Comparison of ENCODE assay signal across 20 cellular contexts in the genomic region with DNA sequence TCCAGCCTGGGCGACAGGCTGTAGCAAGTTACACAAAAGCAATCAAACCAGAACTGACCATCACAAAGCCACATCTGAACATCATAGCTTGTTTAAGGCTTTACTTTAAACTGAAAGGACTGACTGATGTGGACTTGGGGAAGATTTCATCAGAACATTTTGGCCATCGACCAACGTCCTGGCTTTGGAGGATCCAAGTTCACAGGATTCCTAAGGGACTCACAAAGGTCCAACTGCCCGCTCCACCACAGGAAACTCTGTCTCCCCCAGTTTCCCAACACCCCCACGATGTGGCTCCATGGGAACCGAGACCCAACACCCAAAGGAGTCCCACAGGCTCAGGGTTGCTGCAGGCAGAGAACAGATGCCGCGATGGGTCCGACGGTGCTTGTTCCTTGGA. TPM values are rescaled to one million over a fixed set of nuclear protein-coding genes. Genes with fewer than 3 reads are reported as not detected.
A peak's percentile ranks its signal among the peaks of the same experiment; 100 is the strongest.
DNase-seq lines count a peak whose midpoint lies in the region; ATAC-seq and TF ChIP-seq lines count a peak whose summit lies in the region.
"Had no signal": no experiment of that assay in that cellular context is flagged by ENCODE, and none has a peak within 500 bp of the region (broad histone marks: within the 10 kb centered on the region; RNA-seq: fewer than 3 reads in every experiment).

No MANE protein-coding gene starts in this region.

- TF ChIP-seq EP300 in stomach (IDR thresholded peaks at IDR 0.05), result no peak

- no peak overlapping the region for H2BK120ac ChIP-seq in trophoblast cell (ENCODE audit: insufficient read depth, low read length, poor library complexity)

- H3K36me3 Mint-ChIP-seq in chondrocyte (ENCODE audit: low read depth), result peaks cover 19% of the 10 kb centered on the region

- H2AFZ ChIP-seq in trophoblast cell (ENCODE audit: insufficient read depth, low read length, poor library complexity), result no peak overlapping the region

- WGBS in trophoblast cell (ENCODE audit: extremely low coverage, insufficient coverage, insufficient read length), result no CpG with 5 or more reads among the region's 10 CpGs
- 91 to 92% (median 92%) methylated on average over 10 of the region's 10 CpGs for WGBS in stomach, 5 donors

- H3K9me3 ChIP-seq in Panc1 (ENCODE audit: control insufficient read depth, insufficient read depth, low read depth, low read length) (no peaks in the 10 kb centered on the region), trophoblast cell (ENCODE audit: insufficient read depth, low read depth, low read length) (no peaks in the 10 kb centered on the region), stomach (no peaks in the 10 kb centered on the region)
- H3K9me3 ChIP-seq: upper lobe of left lung had no signal

- H2BK12ac ChIP-seq in trophoblast cell (ENCODE audit: low read length), result no peak overlapping the region

- no peak overlapping the region for H2AK5ac ChIP-seq in trophoblast cell (ENCODE audit: low read length)

- H3K27ac ChIP-seq in Panc1 (ENCODE audit: low read length) (peak overlapping the region; percentile 31; the same call in 1 of the 2 replicates), trophoblast cell (ENCODE audit: low read depth, low read length) (no peak overlapping the region), stomach (no peak overlapping the region)
- H3K27ac ChIP-seq: coronary artery had no signal

- peaks cover 14% of the 10 kb centered on the region for H3K79me2 ChIP-seq in trophoblast cell (ENCODE audit: control insufficient read depth, insufficient read depth, low read length, poor library complexity)

- H3K18ac ChIP-seq in trophoblast cell (ENCODE audit: low read length), result no peak overlapping the region

- BruUV-seq in Panc1 (replicated peaks; lab: Mats Ljungman, UMichigan), result no TSS peak

- H3K23ac ChIP-seq in trophoblast cell (ENCODE audit: low read length), result no peak overlapping the region

- H3K4me3 ChIP-seq in Panc1 (ENCODE audit: low read depth in 2 of 2, low read length in 2 of 2) (no peak overlapping the region), trophoblast cell (ENCODE audit: low read depth, low read length) (no peak overlapping the region), stomach (no peak overlapping the region)
- H3K4me3 ChIP-seq: coronary artery, upper lobe of left lung had no signal

- intact Hi-C loops in Panc1 (cut with micrococcal nuclease; ENCODE audit: unreplicated experiment) (no loop called here), stomach (cut with DNase I; ENCODE audit: low total_unique reads) (no loop called here)

- no peak overlapping the region for H4K12ac ChIP-seq in trophoblast cell (ENCODE audit: low read depth, low read length)

- no peaks in the 10 kb centered on the region for H3K9me3 Mint-ChIP-seq in chondrocyte (ENCODE audit: low read depth)
- H3K9me3 Mint-ChIP-seq: activated CD4-positive, alpha-beta memory T cell treated with anti-CD3 and anti-CD28 coated beads for 36 hours; CD4-positive, CD25-positive, alpha-beta regulatory T cell had no signal

- peaks cover 29% of the 10 kb centered on the region for H3K4me1 Mint-ChIP-seq in chondrocyte (ENCODE audit: low read depth)

- in situ Hi-C loops in Panc1 (cut with HindIII; ENCODE audit: low pct_unique_long_range_greater_than_20kb, low sequenced_read_pairs), result no loop called here

- H3K36me3 ChIP-seq in Panc1 (ENCODE audit: control insufficient read depth, insufficient read depth, low read length) (peaks cover 11% of the 10 kb centered on the region), trophoblast cell (ENCODE audit: control insufficient read depth in 1 of 2, insufficient read depth in 2 of 2, low read length in 2 of 2) (peaks cover 50 to 53% of the 10 kb centered on the region in 2 experiments), stomach (peaks cover 34 to 85% (median 77%) of the 10 kb centered on the region in 4 donors)

- ATAC-seq in Panc1, result no peak
- ATAC-seq: esophagus mucosa had no signal

- H4K91ac ChIP-seq in trophoblast cell (ENCODE audit: low read depth, low read length), result no peak overlapping the region

- peak overlapping the region; percentile 50 for H3K4ac ChIP-seq in trophoblast cell (ENCODE audit: low read depth, low read length)

- TF ChIP-seq CTCF in Panc1 (IDR thresholded peaks at IDR 0.05) (no peak), chondrocyte (IDR thresholded peaks at IDR 0.05) (no peak), stomach (IDR thresholded peaks at IDR 0.05) (no peak)

- H3K27ac Mint-ChIP-seq in chondrocyte (ENCODE audit: unreplicated experiment), result peak overlapping the region; percentile 3
- H3K27ac Mint-ChIP-seq: activated CD4-positive, alpha-beta memory T cell treated with anti-CD3 and anti-CD28 coated beads for 36 hours; CD4-positive, CD25-positive, alpha-beta regulatory T cell had no signal

- CTCF ChIA-PET in Panc1 (lab: Charles Lee), result no interaction called here

- no peak for DNase-seq in Panc1 (ENCODE audit: low read depth, low spot score)
- no peak for DNase-seq in chondrocyte (ENCODE audit: low spot score)
- no peak for DNase-seq in trophoblast cell
- DNase-seq in stomach, result no peak
- DNase-seq in activated CD4-positive, alpha-beta T cell treated with anti-CD3 and anti-CD28 coated beads for 1 hour, result no peak
- DNase-seq in NCI-H2227 treated with DMSO at 0.1 percent for 48 hours (lab: John Stamatoyannopoulos, UW), result no peak
- DNase-seq: activated CD4-positive, alpha-beta memory T cell treated with anti-CD3 and anti-CD28 coated beads for 36 hours; activated gamma-delta T cell treated with Interleukin-2 at 50 U/mL for 16 hours; activated T-cell treated with anti-CD3 and anti-CD28 coated beads for 4 hours; amniotic stem cell; CD4-positive, CD25-positive, alpha-beta regulatory T cell; Kasumi-1; kidney glomerular epithelial cell; NCI-H1694; NCI-H510A treated with DMSO at 0.1 percent for 48 hours; NK-92 treated with Interleukin-12 subunit alpha and Interleukin-12 subunit beta, amount 100 ng/mL, for 24 hours; SIG-M5; upper lobe of left lung had no signal

- H3K79me1 ChIP-seq in trophoblast cell (ENCODE audit: low read length), result no peaks in the 10 kb centered on the region

- no peak overlapping the region for H3K4me2 ChIP-seq in trophoblast cell (ENCODE audit: low read length)

- H3K9ac ChIP-seq in trophoblast cell (ENCODE audit: low read length), result no peak overlapping the region

- H2BK5ac ChIP-seq in trophoblast cell (ENCODE audit: low read depth, low read length, poor library complexity), result no peak overlapping the region

- H3K27me3 ChIP-seq in Panc1 (ENCODE audit: control insufficient read depth, insufficient read depth, low read length) (no peaks in the 10 kb centered on the region), trophoblast cell (ENCODE audit: insufficient read depth, low read length) (no peaks in the 10 kb centered on the region), stomach (no peaks in the 10 kb centered on the region)
- H3K27me3 ChIP-seq: upper lobe of left lung had no signal

- no peak overlapping the region for H4K8ac ChIP-seq in trophoblast cell (ENCODE audit: low read depth, low read length)

- POLR2A ChIA-PET in Panc1 (lab: Charles Lee), result no interaction called here

- H3K27me3 Mint-ChIP-seq in chondrocyte (ENCODE audit: low read depth), result no peaks in the 10 kb centered on the region
- H3K27me3 Mint-ChIP-seq: activated CD4-positive, alpha-beta memory T cell treated with anti-CD3 and anti-CD28 coated beads for 36 hours; CD4-positive, CD25-positive, alpha-beta regulatory T cell had no signal

- no peak for TF ChIP-seq POLR2A in stomach (IDR thresholded peaks at IDR 0.05)

- H3K4me1 ChIP-seq in Panc1 (ENCODE audit: control insufficient read depth, insufficient read depth, low read length) (peaks cover 9% of the 10 kb centered on the region), trophoblast cell (ENCODE audit: control insufficient read depth in 1 of 2, insufficient read depth in 2 of 2, low read length in 2 of 2) (no peaks in the 10 kb centered on the region), stomach (peaks cover 12 to 52% (median 38%) of the 10 kb centered on the region in 4 donors)

- no peak overlapping the region for H3K14ac ChIP-seq in trophoblast cell (ENCODE audit: low read length)

- H3K4me3 Mint-ChIP-seq in chondrocyte (ENCODE audit: unreplicated experiment), result no peak overlapping the region
- H3K4me3 Mint-ChIP-seq: activated CD4-positive, alpha-beta memory T cell treated with anti-CD3 and anti-CD28 coated beads for 36 hours had no signal

RNA-seq across cellular contexts. Expression of a gene that starts 9.3 kb away (rescaled TPM):
- total RNA-seq in Panc1 (2021; ENCODE audit: unreplicated experiment) (217 TPM), chondrocyte (99.7 to 129 TPM (median 100 TPM) in 3 replicates), stomach (100 to 1,000 TPM in 1 of 5 donors, 10 to 100 TPM in 4; 45.7 to 215 (median 85.9) TPM)
- 240 TPM for polyA plus RNA-seq in Panc1 (2012; ENCODE audit: insufficient read length)
- 206 and 207 TPM in 2 replicates for polyA plus RNA-seq in trophoblast cell (2013)
- 100 to 1,000 TPM in 2 of 3 donors, 10 to 100 TPM in 1; 85.0 to 135 (median 108) TPM for polyA plus RNA-seq in stomach

RNA-seq across cellular contexts. Expression of a gene that starts 24.9 kb away (rescaled TPM):
- total RNA-seq in Panc1 (2021; ENCODE audit: unreplicated experiment) (4.1 TPM), chondrocyte (3.6 to 6.1 TPM (median 5.8 TPM) in 3 replicates), stomach (10 to 100 TPM in 1 of 5 donors, 1 to 10 TPM in 1, not detected in 3; 3.5 to 10.3 TPM)
- polyA plus RNA-seq in Panc1 (2012; ENCODE audit: insufficient read length), result 4.4 TPM
- 1.5 and 1.7 TPM in 2 replicates for polyA plus RNA-seq in trophoblast cell (2013)
- 1 to 10 TPM; 1.8 to 4.5 (median 2.8) TPM for polyA plus RNA-seq in stomach
- total RNA-seq: CD4-positive, CD25-positive, alpha-beta regulatory T cell; esophagus mucosa had no signal
- polyA plus RNA-seq: CD4-positive, CD25-positive, alpha-beta regulatory T cell had no signal

RNA-seq across cellular contexts. Expression of a gene that starts 34.6 kb away (rescaled TPM):
- total RNA-seq in Panc1 (2021; ENCODE audit: unreplicated experiment), result 16.2 TPM
- 22.7 TPM for polyA plus RNA-seq in Panc1 (2012; ENCODE audit: insufficient read length)
- total RNA-seq in chondrocyte, result 23.3 to 32.6 TPM (median 24.8 TPM) in 3 replicates
- 3.3 and 3.4 TPM in 2 replicates for polyA plus RNA-seq in trophoblast cell (2013)
- 10 to 100 TPM in 1 of 5 donors, under 1 TPM in 1, not detected in 3; 0.29 to 20.0 TPM for total RNA-seq in stomach
- 1 to 10 TPM; 2.1 to 5.1 (median 4.0) TPM for polyA plus RNA-seq in stomach

RNA-seq across cellular contexts. Expression of a gene that starts 50.0 kb away (rescaled TPM):
- total RNA-seq in Panc1 (2021; ENCODE audit: unreplicated experiment), result 74.5 TPM
- polyA plus RNA-seq in Panc1 (2012; ENCODE audit: insufficient read length), result 92.4 TPM
- total RNA-seq in chondrocyte, result 73.8 to 86.7 TPM (median 76.4 TPM) in 3 replicates
- polyA plus RNA-seq in trophoblast cell (2013), result 76.4 and 79.3 TPM in 2 replicates
- total RNA-seq in stomach, result 100 to 1,000 TPM in 3 of 5 donors, 10 to 100 TPM in 2; 21.5 to 871 (median 193) TPM
- polyA plus RNA-seq in stomach, result 100 to 1,000 TPM; 124 to 139 (median 136) TPM

RNA-seq across cellular contexts. Expression of a gene that starts 53.4 kb away (rescaled TPM):
- total RNA-seq in Panc1 (2021; ENCODE audit: unreplicated experiment) (57.5 TPM), chondrocyte (29.9 to 39.6 TPM (median 34.6 TPM) in 3 replicates), stomach (10 to 100 TPM; 10.6 to 92.1 (median 22.5) TPM)
- polyA plus RNA-seq in Panc1 (2012; ENCODE audit: insufficient read length), result 57.5 TPM
- 23.7 and 23.9 TPM in 2 replicates for polyA plus RNA-seq in trophoblast cell (2013)
- 10 to 100 TPM; 13.1 to 27.0 (median 14.9) TPM for polyA plus RNA-seq in stomach
